8 cellular contexts compared by ENCODE assay signal in genomic region chr2:43226955-43227829, GRCh38. TPM values are rescaled to one million over a fixed set of nuclear protein-coding genes. Genes with fewer than 3 reads are reported as not detected.
DNase-seq lines count a peak whose midpoint lies in the region; ATAC-seq and TF ChIP-seq lines count a peak whose summit lies in the region.

No MANE protein-coding gene starts in this region.

- ATAC-seq in GM18505 (IDR thresholded peaks at IDR 0.05; ENCODE audit: unreplicated experiment) (peak; percentile 10), HG03280 (IDR thresholded peaks at IDR 0.05; ENCODE audit: unreplicated experiment) (peak; percentile 13)

- no peak for TF ChIP-seq POLR2A in GM18505 (IDR thresholded peaks at IDR 0.05; ENCODE audit: borderline replicate concordance, extremely low read depth, insufficient read depth, insufficient read length)

- H3K9me3 ChIP-seq in mononuclear cell (ENCODE audit: low read depth, low read length): no peaks in the 10 kb centered on the region

- TF ChIP-seq CTCF in 22Rv1 (IDR thresholded peaks at IDR 0.05): peak; percentile 9; the same call in 1 of the 2 replicates
- TF ChIP-seq CTCF in epithelial cell of esophagus (IDR thresholded peaks at IDR 0.05; ENCODE audit: insufficient read depth, low read depth, low read length, missing control alignments): no peak

- H3K27ac ChIP-seq in 22Rv1: peak overlapping the region; percentile 95

- H3K4me1 ChIP-seq in mononuclear cell (ENCODE audit: insufficient read depth, low read length): peaks cover 46% of the 10 kb centered on the region

- H3K27me3 ChIP-seq in mononuclear cell (ENCODE audit: insufficient read depth, low read length): no peaks in the 10 kb centered on the region

- DNase-seq in NCI-H82 treated with DMSO at 0.1 percent for 48 hours (lab: John Stamatoyannopoulos, UW; ENCODE audit: unreplicated experiment): peak; percentile 53
- peak; percentile 64 for DNase-seq in activated T-cell treated with anti-CD3 and anti-CD28 coated beads for 24 hours (ENCODE audit: low read depth)
- peak; percentile 83 for DNase-seq in epithelial cell of esophagus (ENCODE audit: low read depth)
- DNase-seq in stimulated activated CD8-positive, alpha-beta memory T cell treated with anti-CD3 and anti-CD28 coated beads, Interleukin-4, amount 100 ng/mL, for 24 hours (ENCODE audit: low read depth): peak; percentile 54

- H3K4me3 ChIP-seq in epithelial cell of esophagus (ENCODE audit: low read length) (peak overlapping the region; percentile 61), mononuclear cell (ENCODE audit: low read length) (peak overlapping the region; percentile 99)

RNA-seq across cellular contexts. Expression of gene ZFP36L2, which starts 0.8 kb away (rescaled TPM):
- 144 TPM for total RNA-seq in mononuclear cell

Comparison
In these comparisons a context has a peak if more than half of its experiments do, and no peak if none do; other contexts are left out.
1. Peak in every context shown above with its lines: DNase-seq, ATAC-seq, H3K4me3 ChIP-seq and H3K27ac ChIP-seq.